Comparison of ENCODE assay signal across 8 cellular contexts in genomic region chr20:63698739-63699465, GRCh38. TPM values are rescaled to one million over a fixed set of nuclear protein-coding genes. Genes with fewer than 3 reads are reported as not detected.
DNase-seq lines count a peak whose midpoint lies in the region; ATAC-seq and TF ChIP-seq lines count a peak whose summit lies in the region.

No MANE protein-coding gene starts in this region.

- H3K9ac ChIP-seq in mammary epithelial cell (ENCODE audit: insufficient read depth, low read length): peak overlapping the region; percentile 36

- peak; percentile 3 to 73 for ATAC-seq in upper lobe of left lung (ENCODE audit: low FRiP score in 2 of 2)
- ATAC-seq in HG02610 (IDR thresholded peaks at IDR 0.05; ENCODE audit: unreplicated experiment): no peak

- H2AFZ ChIP-seq in mammary epithelial cell (ENCODE audit: low read depth, low read length): no peak overlapping the region

- TF ChIP-seq CTCF in Caco-2 (IDR thresholded peaks at IDR 0.05; ENCODE audit: insufficient read depth in 1 of 2, low read depth in 1 of 2, low read length in 1 of 2, severe bottlenecking in 1 of 2, unreplicated experiment in 1 of 2): no peak
- no peak for TF ChIP-seq CTCF in mammary epithelial cell (conservative IDR thresholded peaks at IDR 0.05 in 1 of 2, IDR thresholded peaks at IDR 0.05 in 1 of 2; ENCODE audit: extremely low read depth in 1 of 2, insufficient read depth in 1 of 2, low read depth in 1 of 2, low read length in 2 of 2)
- no peak for TF ChIP-seq CTCF in upper lobe of left lung (IDR thresholded peaks at IDR 0.05)

- H3K4me2 ChIP-seq in mammary epithelial cell (ENCODE audit: insufficient read depth, low read depth, low read length): peak overlapping the region; percentile 95

- H3K79me2 ChIP-seq in mammary epithelial cell (ENCODE audit: insufficient read depth, low read length): peaks cover 30% of the 10 kb centered on the region

- POLR2A ChIA-PET in Caco-2 (lab: Charles Lee): interaction anchor here (1.6 kb wide), 1 partner anchor 9 kb away, joined by 5 read pairs; the partner anchor contains the start of genes ARFRP1 and ZGPAT

- H3K27me3 ChIP-seq in Caco-2 (replicated peaks; ENCODE audit: control insufficient read depth, insufficient read depth, low read length): no peaks in the 10 kb centered on the region
- H3K27me3 ChIP-seq in mammary epithelial cell (ENCODE audit: insufficient read depth, low read length): no peaks in the 10 kb centered on the region
- no peaks in the 10 kb centered on the region for H3K27me3 ChIP-seq in upper lobe of left lung

- H3K4me1 Mint-ChIP-seq in Caco-2 (ENCODE audit: low read depth, unreplicated experiment): peaks cover 11% of the 10 kb centered on the region

- peaks cover 3% of the 10 kb centered on the region; the same call in 1 of the 2 replicates for H3K9me3 ChIP-seq in Caco-2
- H3K9me3 ChIP-seq in mammary epithelial cell (replicated peaks; ENCODE audit: insufficient read depth, low read length): no peaks in the 10 kb centered on the region
- no peaks in the 10 kb centered on the region for H3K9me3 ChIP-seq in upper lobe of left lung

- H3K4me3 ChIP-seq in Caco-2 (ENCODE audit: low read depth, low read length): no peak overlapping the region
- H3K4me3 ChIP-seq in mammary epithelial cell (replicated peaks in 1 of 3; ENCODE audit: insufficient read depth in 1 of 3, low read depth in 2 of 3, low read length in 3 of 3): peak overlapping the region; percentile 47 to 72 (median 47)
- peak overlapping the region in 1 of 4 donors; percentile 7 for H3K4me3 ChIP-seq in upper lobe of left lung

- WGBS in mammary epithelial cell (ENCODE audit: low coverage, missing lambda C conversion rate): 3% methylated on average over 5 of the region's 19 CpGs
- WGBS in upper lobe of left lung, 2 donors: 53 to 60% methylated on average over 6 to 14 of the region's 19 CpGs

- peak in 3 of 4 donors; percentile 65 to 77 (median 75) for TF ChIP-seq EP300 in upper lobe of left lung (IDR thresholded peaks at IDR 0.05)

- H3K4me3 Mint-ChIP-seq in Caco-2 (ENCODE audit: unreplicated experiment): peak overlapping the region; percentile 11

- H3K27ac Mint-ChIP-seq in Caco-2 (ENCODE audit: unreplicated experiment): peak overlapping the region; percentile 30

- no peaks in the 10 kb centered on the region for H3K9me3 Mint-ChIP-seq in Caco-2 (ENCODE audit: unreplicated experiment)

- no peak for TF ChIP-seq POLR2A in upper lobe of left lung (IDR thresholded peaks at IDR 0.05)

- intact Hi-C loops in Caco-2 (cut with micrococcal nuclease; ENCODE audit: unreplicated experiment): no loop called here
- intact Hi-C loops in mammary epithelial cell (cut with micrococcal nuclease): loop anchor here (5.0 kb wide), 2 partner anchors 117 to 162 kb away; partner anchors contain the start of gene PTK6

- DNase-seq in Caco-2 (peak; percentile 41 to 67), NCI-H226 (peak; percentile 75), mammary epithelial cell (peak; percentile 94), lung microvascular endothelial cell (ENCODE audit: low read depth in 2 of 2) (peak; percentile 83 to 91), upper lobe of left lung (peak; percentile 19 to 83), NCI-H146 treated with DMSO at 0.1 percent for 48 hours (lab: John Stamatoyannopoulos, UW; ENCODE audit: unreplicated experiment) (no peak), NCI-H2171 treated with DMSO at 0.1 percent for 48 hours (lab: John Stamatoyannopoulos, UW) (no peak)

- H4K20me1 ChIP-seq in mammary epithelial cell (ENCODE audit: insufficient read depth, low read length): no peaks in the 10 kb centered on the region

- BruUV-seq in Caco-2 (replicated peaks; lab: Mats Ljungman, UMichigan) (no TSS peak), mammary epithelial cell (replicated peaks; lab: Mats Ljungman, UMichigan) (no TSS peak)

- peaks cover 26% of the 10 kb centered on the region for H3K4me1 ChIP-seq in Caco-2
- H3K4me1 ChIP-seq in mammary epithelial cell (ENCODE audit: insufficient read depth, low read length): peaks cover 72% of the 10 kb centered on the region
- peaks cover 30 to 40% (median 32%) of the 10 kb centered on the region in 4 donors for H3K4me1 ChIP-seq in upper lobe of left lung

- CTCF ChIA-PET in Caco-2 (lab: Charles Lee): interaction anchor here (0.6 to 1.2 kb wide), 2 partner anchors 9 to 53 kb away, joined by 3 to 8 read pairs; partner anchors contain the start of genes ARFRP1 and ZGPAT
- CTCF ChIA-PET in mammary epithelial cell (lab: Charles Lee; ENCODE audit: low non-redundant PET): no interaction called here

- no peaks in the 10 kb centered on the region; the same call in 1 of the 2 replicates for H3K36me3 ChIP-seq in Caco-2 (ENCODE audit: control insufficient read depth, insufficient read depth, low read length)
- no peaks in the 10 kb centered on the region for H3K36me3 ChIP-seq in mammary epithelial cell (ENCODE audit: insufficient read depth, low read length)
- peaks cover 0 to 35% (median 15%) of the 10 kb centered on the region in 4 donors for H3K36me3 ChIP-seq in upper lobe of left lung

- in situ Hi-C loops in mammary epithelial cell (cut with MboI; ENCODE audit: low sequenced_read_pairs in 2 of 2): no loop called here

- dilution Hi-C loops in mammary epithelial cell (cut with HindIII; ENCODE audit: low sequenced_read_pairs): loop anchor here (5.0 kb wide), 1 partner anchor 87 kb away; no protein-coding TSS in a partner anchor

- peaks cover 100% of the 10 kb centered on the region for H3K36me3 Mint-ChIP-seq in Caco-2 (ENCODE audit: insufficient read depth, unreplicated experiment)

- H3K27me3 Mint-ChIP-seq in Caco-2 (ENCODE audit: insufficient read depth, unreplicated experiment): peaks cover 2% of the 10 kb centered on the region

- H3K27ac ChIP-seq in mammary epithelial cell (ENCODE audit: insufficient read depth, low read depth, low read length) (peak overlapping the region; percentile 60), upper lobe of left lung (peak overlapping the region; percentile 13 to 77 (median 48))

RNA-seq across cellular contexts. Expression of gene TNFRSF6B, which starts 2.5 kb away (rescaled TPM):
- total RNA-seq in Caco-2 (2022) (not detected in 2 replicates), mammary epithelial cell (10 to 100 TPM in 1 of 2 donors, 1 to 10 TPM in 1; 8.3 to 76.5 TPM), lung microvascular endothelial cell (3.2 and 12.6 TPM in 2 replicates), upper lobe of left lung (10 to 100 TPM; 13.8 to 34.8 (median 16.9) TPM)
- 461 TPM for polyA plus RNA-seq in mammary epithelial cell
- 35.7 TPM for polyA minus RNA-seq in mammary epithelial cell

RNA-seq across cellular contexts. Expression of gene ARFRP1, which starts 8.9 kb away (rescaled TPM):
- total RNA-seq in Caco-2 (2022) (119 and 126 TPM in 2 replicates), mammary epithelial cell (10 to 100 TPM; 28.8 to 61.1 TPM), lung microvascular endothelial cell (22.7 and 31.2 TPM in 2 replicates), upper lobe of left lung (10 to 100 TPM; 26.8 to 56.4 (median 46.3) TPM)
- 35.9 TPM for polyA plus RNA-seq in mammary epithelial cell
- polyA minus RNA-seq in mammary epithelial cell: 31.2 TPM

RNA-seq across cellular contexts. Expression of gene ZGPAT, which starts 8.9 kb away (rescaled TPM):
- total RNA-seq in Caco-2 (2022): 69.3 and 74.7 TPM in 2 replicates
- 10 to 100 TPM; 11.8 to 20.9 TPM for total RNA-seq in mammary epithelial cell
- 13.2 TPM for polyA plus RNA-seq in mammary epithelial cell
- polyA minus RNA-seq in mammary epithelial cell: 6.8 TPM
- total RNA-seq in lung microvascular endothelial cell: 7.0 and 11.7 TPM in 2 replicates
- total RNA-seq in upper lobe of left lung: 10 to 100 TPM; 24.8 to 70.2 (median 36.8) TPM

RNA-seq across cellular contexts. Expression of gene LIME1, which starts 37.6 kb away (rescaled TPM):
- total RNA-seq in Caco-2 (2022) (18.8 and 23.5 TPM in 2 replicates), mammary epithelial cell (1 to 10 TPM; 2.7 to 8.1 TPM), lung microvascular endothelial cell (0.87 and 1.4 TPM in 2 replicates), upper lobe of left lung (10 to 100 TPM; 12.4 to 51.3 (median 15.3) TPM)
- polyA plus RNA-seq in mammary epithelial cell: 2.0 TPM
- polyA minus RNA-seq in mammary epithelial cell: not detected

RNA-seq across cellular contexts. Expression of gene SLC2A4RG, which starts 40.7 kb away (rescaled TPM):
- total RNA-seq in Caco-2 (2022): 211 and 234 TPM in 2 replicates
- total RNA-seq in mammary epithelial cell: 100 to 1,000 TPM in 1 of 2 donors, 10 to 100 TPM in 1; 35.8 to 101 TPM
- 35.8 TPM for polyA plus RNA-seq in mammary epithelial cell
- polyA minus RNA-seq in mammary epithelial cell: 15.7 TPM
- total RNA-seq in lung microvascular endothelial cell: 6.3 and 6.5 TPM in 2 replicates
- 100 to 1,000 TPM in 1 of 6 donors, 10 to 100 TPM in 5; 28.8 to 106 (median 71.9) TPM for total RNA-seq in upper lobe of left lung

Comparison
In these comparisons a context has a peak if more than half of its experiments do, and no peak if none do; other contexts are left out.
1. DNase-seq: peak in Caco-2 (2 of 2), NCI-H226 (single experiment), mammary epithelial cell (single experiment), lung microvascular endothelial cell (2 of 2) and upper lobe of left lung (2 of 2); none in NCI-H146 treated with DMSO at 0.1 percent for 48 hours (single experiment) and NCI-H2171 treated with DMSO at 0.1 percent for 48 hours (single experiment).